29 cellular contexts compared by ENCODE assay signal in genomic region chr1:64090436-64090835, GRCh38.
"Had no signal": no experiment of that assay in that cellular context is flagged by ENCODE, and none has a peak within 500 bp of the region (broad histone marks: within the 10 kb centered on the region; RNA-seq: fewer than 3 reads in every experiment).

No MANE protein-coding gene starts in this region.

- H3K27ac ChIP-seq: hepatocyte, left lung, lower lobe of right lung, neural progenitor cell, neutrophil, parathyroid adenoma, sigmoid colon, spleen, suprapubic skin, thoracic aorta, tibial artery, upper lobe of right lung had no signal

- H3K4me3 Mint-ChIP-seq: mesothelial cell of epicardium; naive B cell; natural killer cell; nephron progenitor cell; neural progenitor cell; stimulated activated effector memory CD8-positive, alpha-beta T cell treated with anti-CD3 and anti-CD28 coated beads, Interleukin-12 subunit alpha, Interleukin-12 subunit beta, amount 100 ng/mL, for 72 hours; stimulated activated naive CD8-positive, alpha-beta T cell treated with anti-CD3 and anti-CD28 coated beads, Interleukin-15, Interleukin-2, amounts not matched to agents 100 ng/mL and 50 ng/mL, for 24 hours had no signal

- H3K4me1 ChIP-seq: left lung, lower lobe of right lung, parathyroid adenoma, spleen, suprapubic skin, upper lobe of right lung had no signal

- H3K9me3 ChIP-seq: left lung, lower lobe of right lung, neutrophil, sigmoid colon, spleen, suprapubic skin, thoracic aorta, tibial artery, upper lobe of right lung had no signal

- H3K4me3 ChIP-seq: hepatocyte, left lung, lower lobe of right lung, neural progenitor cell, sigmoid colon, spleen, suprapubic skin, thoracic aorta, tibial artery, upper lobe of right lung had no signal

- H3K9me3 Mint-ChIP-seq: natural killer cell; neural progenitor cell; stimulated activated naive CD8-positive, alpha-beta T cell treated with anti-CD3 and anti-CD28 coated beads, Interleukin-15, Interleukin-2, amounts not matched to agents 100 ng/mL and 50 ng/mL, for 24 hours had no signal

- H3K27ac Mint-ChIP-seq: mesothelial cell of epicardium; naive B cell; natural killer cell; nephron progenitor cell; neural progenitor cell; stimulated activated effector memory CD8-positive, alpha-beta T cell treated with anti-CD3 and anti-CD28 coated beads, Interleukin-12 subunit alpha, Interleukin-12 subunit beta, amount 100 ng/mL, for 72 hours; stimulated activated naive CD8-positive, alpha-beta T cell treated with anti-CD3 and anti-CD28 coated beads, Interleukin-15, Interleukin-2, amounts not matched to agents 100 ng/mL and 50 ng/mL, for 24 hours had no signal

- DNase-seq: kidney glomerular epithelial cell; left colon; left lung; lower lobe of right lung; mammary epithelial cell; mesenchymal stem cell; naive B cell; natural killer cell; nephron progenitor cell; occipital lobe; retina; right cardiac atrium; sigmoid colon; small intestine; spleen; stimulated activated CD4-positive, alpha-beta T cell treated with anti-CD3 and anti-CD28 coated beads, Interleukin-4, amount 100 ng/mL, for 24 hours; stimulated activated naive CD4-positive, alpha-beta T cell; tibial artery; trophoblast cell; upper lobe of right lung had no signal

- H3K36me3 ChIP-seq: left lung, lower lobe of right lung, neural progenitor cell, neutrophil, sigmoid colon, spleen, suprapubic skin, thoracic aorta, tibial artery, upper lobe of right lung had no signal

- H3K27me3 Mint-ChIP-seq: naive B cell had no signal

- H3K4me1 Mint-ChIP-seq: naive B cell; natural killer cell; stimulated activated effector memory CD8-positive, alpha-beta T cell treated with anti-CD3 and anti-CD28 coated beads, Interleukin-12 subunit alpha, Interleukin-12 subunit beta, amount 100 ng/mL, for 72 hours had no signal

- H3K36me3 Mint-ChIP-seq: natural killer cell; stimulated activated effector memory CD8-positive, alpha-beta T cell treated with anti-CD3 and anti-CD28 coated beads, Interleukin-12 subunit alpha, Interleukin-12 subunit beta, amount 100 ng/mL, for 72 hours had no signal
